In genomic region chr9:113737414-113738271, GRCh38 we compare ENCODE assay signal across 8 cellular contexts.
DNase-seq lines count a peak whose midpoint lies in the region; ATAC-seq and TF ChIP-seq lines count a peak whose summit lies in the region.

No MANE protein-coding gene starts in this region.

- H3K4me3 Mint-ChIP-seq in endodermal cell, result no peak overlapping the region
- H3K4me3 Mint-ChIP-seq in naive B cell, result peak overlapping the region in 1 of 8 donors; percentile 70

- intact Hi-C loops in Right ventricle myocardium superior (cut with DNase I), result loop anchor here (5.0 kb wide), 1 partner anchor 290 kb away; no protein-coding TSS in a partner anchor
- intact Hi-C loops in cardiac septum (cut with DNase I), result loop anchor here (2.0 kb wide), 1 partner anchor 295 kb away; no protein-coding TSS in a partner anchor

- H3K9me3 ChIP-seq in endodermal cell (ENCODE audit: control insufficient read depth, low read length), result peaks cover 11% of the 10 kb centered on the region

- no peak for DNase-seq in Right ventricle myocardium superior
- DNase-seq in cardiac septum (ENCODE audit: low spot score), result no peak
- peak; percentile 60 for DNase-seq in LHCN-M2 (ENCODE audit: low read depth)
- DNase-seq in RWPE1 (ENCODE audit: low spot score), result peak; percentile 76
- peak; percentile 90 for DNase-seq in endodermal cell
- peak; percentile 21 for DNase-seq in naive B cell
- no peak for DNase-seq in activated effector memory CD4-positive, alpha-beta T cell treated with anti-CD3 and anti-CD28 coated beads, Interleukin-2, amount 50 U/mL, for 16 hours

- TF ChIP-seq CTCF in RWPE1 (conservative IDR thresholded peaks at IDR 0.05; ENCODE audit: low read depth) (peak; percentile 89), endodermal cell (conservative IDR thresholded peaks at IDR 0.05) (peak; percentile 92)

- H3K36me3 Mint-ChIP-seq in endodermal cell (ENCODE audit: low read depth) (peaks cover 6% of the 10 kb centered on the region), naive B cell (peaks cover 4 to 17% of the 10 kb centered on the region in 2 donors)

- H3K9ac ChIP-seq in endodermal cell (ENCODE audit: extremely low read depth, low read length, poor library complexity, severe bottlenecking), result no peak overlapping the region

- H3K4me3 ChIP-seq in endodermal cell (ENCODE audit: low read length), result no peak overlapping the region

- CTCF ChIA-PET in RWPE1 (lab: Yijun Ruan, JAX), result interaction anchor here (0.5 to 1.6 kb wide), 20 partner anchors 10 to 1658 kb away, joined by 3 to 7 read pairs (median 4); no protein-coding TSS in a partner anchor

- peaks cover 1% of the 10 kb centered on the region for H3K27me3 Mint-ChIP-seq in endodermal cell (ENCODE audit: insufficient read depth)
- peaks cover 26 to 56% (median 39%) of the 10 kb centered on the region in 3 donors for H3K27me3 Mint-ChIP-seq in naive B cell

- H3K4me1 Mint-ChIP-seq in endodermal cell (peaks cover 2% of the 10 kb centered on the region), naive B cell (peaks cover 2 to 13% (median 5%) of the 10 kb centered on the region in 3 donors)

- ATAC-seq in Right ventricle myocardium superior (ENCODE audit: poor library complexity) (peak; percentile 51), naive B cell (ENCODE audit: low read depth in 2 of 2) (peak in 1 of 2 donors; percentile 20), GM19351 (IDR thresholded peaks at IDR 0.05; ENCODE audit: unreplicated experiment) (no peak)

- H3K36me3 ChIP-seq in endodermal cell (ENCODE audit: control insufficient read depth, insufficient read depth, low read length), result no peaks in the 10 kb centered on the region

- no peak overlapping the region for H3K27ac Mint-ChIP-seq in endodermal cell
- peak overlapping the region in 1 of 6 donors; percentile 65 for H3K27ac Mint-ChIP-seq in naive B cell

- POLR2A ChIA-PET in RWPE1 (lab: Yijun Ruan, JAX; ENCODE audit: low non-redundant PET), result no interaction called here

- H3K9me3 Mint-ChIP-seq in endodermal cell, result peaks cover 20% of the 10 kb centered on the region
- H3K9me3 Mint-ChIP-seq in naive B cell, result peaks cover under 1 to 10% (median 7%) of the 10 kb centered on the region in 7 donors

- no peaks in the 10 kb centered on the region for H3K4me1 ChIP-seq in endodermal cell (ENCODE audit: control insufficient read depth, insufficient read depth, low read length)

- WGBS in endodermal cell (ENCODE audit: insufficient coverage in 1 of 2, insufficient read length in 1 of 2), 2 experiments, result 28 to 35% methylated on average over 5 to 6 of the region's 6 CpGs

- H3K27me3 ChIP-seq in endodermal cell (ENCODE audit: control insufficient read depth, insufficient read depth, low read length, poor library complexity, severe bottlenecking), result no peaks in the 10 kb centered on the region

- no peak overlapping the region for H3K27ac ChIP-seq in RWPE1
- no peak overlapping the region for H3K27ac ChIP-seq in endodermal cell (ENCODE audit: low read depth, low read length)

Comparison
In these comparisons a context has a peak if more than half of its experiments do, and no peak if none do; other contexts are left out.
1. DNase-seq: peak in LHCN-M2 (single experiment), RWPE1 (single experiment), endodermal cell (single experiment) and naive B cell (single experiment); none in Right ventricle myocardium superior (single experiment), cardiac septum (single experiment) and activated effector memory CD4-positive, alpha-beta T cell treated with anti-CD3 and anti-CD28 coated beads, Interleukin-2, amount 50 U/mL, for 16 hours (single experiment).